In the genomic region with DNA sequence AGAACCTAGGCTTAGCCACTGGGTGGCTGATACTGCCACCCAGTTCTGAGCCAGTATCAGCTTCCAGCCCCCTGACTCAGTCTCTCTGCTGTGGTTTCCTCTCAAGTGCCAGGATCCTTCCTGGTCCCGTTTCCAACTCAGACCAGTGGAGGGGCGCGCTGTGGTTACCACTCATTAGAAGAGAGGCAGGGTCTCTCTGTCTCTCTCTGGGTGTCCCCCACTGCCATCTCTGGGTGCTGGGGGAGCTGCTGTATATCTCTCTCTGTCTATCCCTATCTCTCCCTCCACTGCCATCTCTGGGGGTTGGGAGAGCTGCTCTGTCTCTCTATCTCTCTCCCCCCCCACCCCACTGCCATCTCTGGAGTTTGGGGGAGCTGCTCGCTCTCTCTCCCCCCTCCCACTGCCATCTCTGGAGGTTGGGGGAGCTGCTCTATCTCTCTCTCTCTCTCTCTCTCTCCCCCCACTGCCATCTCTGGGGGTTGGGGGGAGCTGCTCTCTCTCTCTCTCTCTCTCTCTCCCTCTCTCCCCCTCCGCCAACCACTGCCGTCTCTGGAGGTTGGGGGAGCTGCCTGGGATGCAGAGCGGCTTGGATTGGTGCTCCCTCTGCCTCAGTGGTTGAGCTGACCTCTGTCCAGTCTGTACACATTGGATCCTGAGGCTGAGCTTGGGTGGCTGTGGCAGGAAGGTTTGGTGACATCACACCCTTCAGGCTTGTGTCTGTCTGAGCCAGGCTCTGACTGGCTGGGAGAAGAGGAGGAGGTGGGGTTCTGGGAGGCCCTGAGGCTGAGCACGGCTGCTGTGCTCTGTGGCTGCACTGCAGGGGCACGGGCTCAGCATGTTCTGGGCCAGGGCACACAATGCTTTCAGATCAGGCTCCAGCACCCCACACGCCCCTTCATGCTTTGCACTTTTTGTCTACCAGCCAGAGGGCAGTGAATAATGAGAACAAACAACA, we compare ENCODE assay signal across 8 cellular contexts.
DNase-seq lines count a peak whose midpoint lies in the region; ATAC-seq, FAIRE-seq and TF ChIP-seq lines count a peak whose summit lies in the region.

No MANE protein-coding gene starts in this region.

- DNase-seq in G401 (ENCODE audit: low spot score) (peak; percentile 86), SJCRH30 (peak; percentile 46 to 62), H1 (ENCODE audit: low read depth in 1 of 2, low spot score in 2 of 2) (no peak), occipital lobe (lab: John Stamatoyannopoulos, UW) (peak; percentile 92), urothelium cell line (ENCODE audit: low spot score) (no peak), SW 1271 (lab: John Stamatoyannopoulos, UW) (no peak), LoVo (ENCODE audit: low spot score) (no peak)

- H3K56ac ChIP-seq in H1 (replicated peaks; ENCODE audit: insufficient read length, low read depth, low read length): no peak overlapping the region

- no peak overlapping the region for H2BK120ac ChIP-seq in H1 (replicated peaks; ENCODE audit: low read depth, low read length)

- no peak overlapping the region for H4K5ac ChIP-seq in H1 (ENCODE audit: insufficient read length, low read depth, low read length)

- peak overlapping the region; percentile 95; the same call in 1 of the 2 replicates for H2BK15ac ChIP-seq in H1 (ENCODE audit: low read length)

- 0 out of 2 replicates have a peak overlapping the region, but pooled peaks have one; percentile 39 for H2BK12ac ChIP-seq in H1 (ENCODE audit: low read depth, low read length)

- H3K14ac ChIP-seq in H1 (ENCODE audit: insufficient read length): no peak overlapping the region

- CTCF ChIA-PET in H1 (lab: Charles Lee; ENCODE audit: partially characterized antibody): interaction anchor here (0.6 to 6.0 kb wide), 24 partner anchors 10 to 123 kb away, joined by 3 to 46 read pairs (median 5); no protein-coding TSS in a partner anchor

- no peak overlapping the region for H2BK20ac ChIP-seq in H1 (ENCODE audit: low read length)

- TF ChIP-seq CTCF in H1 (IDR thresholded peaks at IDR 0.05; ENCODE audit: control extremely low read depth in 1 of 3, insufficient read depth in 1 of 3, low read depth in 1 of 3, low read length in 3 of 3): no peak

- H2AK5ac ChIP-seq in H1 (ENCODE audit: low read depth, low read length): no peak overlapping the region

- ATAC-seq in HG03280 (IDR thresholded peaks at IDR 0.05; ENCODE audit: unreplicated experiment): no peak

- no peaks in the 10 kb centered on the region for H3K79me2 ChIP-seq in H1 (ENCODE audit: control insufficient read depth in 1 of 2, insufficient read depth in 2 of 2, low read length in 2 of 2)

- H3K23ac ChIP-seq in H1 (ENCODE audit: insufficient read length): no peak overlapping the region

- no peaks in the 10 kb centered on the region for H3K36me3 ChIP-seq in SJCRH30
- no peaks in the 10 kb centered on the region for H3K36me3 ChIP-seq in H1 (ENCODE audit: control insufficient read depth in 2 of 4, insufficient read depth in 4 of 4, low read length in 3 of 4)

- H3K18ac ChIP-seq in H1 (ENCODE audit: extremely low read depth, low read length): no peak overlapping the region

- TF ChIP-seq RAD21 in H1 (IDR thresholded peaks at IDR 0.05 in 1 of 2, conservative IDR thresholded peaks at IDR 0.05 in 1 of 2; ENCODE audit: low read depth in 2 of 2, low read length in 2 of 2): no peak

- POLR2A ChIA-PET in H1 (lab: Charles Lee; ENCODE audit: partially characterized antibody): interaction anchor here (0.6 kb wide), 1 partner anchor 473 kb away, joined by 3 read pairs; no protein-coding TSS in a partner anchor

- H3K27ac ChIP-seq in SJCRH30: no peak overlapping the region
- no peak overlapping the region; the same call in 1 of the 2 replicates for H3K27ac ChIP-seq in H1 (ENCODE audit: low read depth, low read length)

- H3K9me3 ChIP-seq in SJCRH30 (replicated peaks): no peaks in the 10 kb centered on the region
- no peaks in the 10 kb centered on the region for H3K9me3 ChIP-seq in H1 (ENCODE audit: insufficient read depth in 2 of 2, low read depth in 1 of 2, low read length in 1 of 2)

- FAIRE-seq in H1 (lab: Jason Lieb, UNC): no peak
- FAIRE-seq in urothelium cell line (lab: Jason Lieb, UNC): no peak

- no peaks in the 10 kb centered on the region for H3K4me1 ChIP-seq in SJCRH30
- H3K4me1 ChIP-seq in H1 (replicated peaks in 1 of 4; ENCODE audit: control insufficient read depth in 3 of 4, insufficient read depth in 4 of 4, low read length in 3 of 4): peaks cover 2 to 6% (median 5%) of the 10 kb centered on the region in 4 experiments; a peak in 6 of 7 replicates

- H3K23me2 ChIP-seq in H1 (ENCODE audit: low read depth, low read length): no peaks in the 10 kb centered on the region

- no peak overlapping the region for H4K8ac ChIP-seq in H1 (ENCODE audit: extremely low read depth, insufficient read depth, low read length)

- in situ Hi-C loops in G401 (cut with HindIII; ENCODE audit: low sequenced_read_pairs): no loop called here

- no peak overlapping the region for H3K4me3 ChIP-seq in SJCRH30
- no peak overlapping the region for H3K4me3 ChIP-seq in H1 (ENCODE audit: extremely low read depth in 1 of 4, insufficient read depth in 2 of 4, low read depth in 3 of 4, low read length in 4 of 4)

- H3K4me2 ChIP-seq in H1 (ENCODE audit: insufficient read depth in 1 of 2, low read depth in 2 of 2, low read length in 2 of 2): no peak overlapping the region

- no peak overlapping the region for H3K4ac ChIP-seq in H1 (replicated peaks; ENCODE audit: insufficient read length, low read depth, low read length)

- H2BK5ac ChIP-seq in H1 (ENCODE audit: low read depth, low read length): peak overlapping the region; percentile 49; the same call in 1 of the 2 replicates

- no peak for TF ChIP-seq EP300 in H1 (IDR thresholded peaks at IDR 0.05; ENCODE audit: borderline replicate concordance in 1 of 2, low read depth in 2 of 2, low read length in 2 of 2)

- no peak overlapping the region for H2AFZ ChIP-seq in H1 (ENCODE audit: low read length)

- no peak overlapping the region for H4K91ac ChIP-seq in H1 (replicated peaks; ENCODE audit: insufficient read length, low read length)

- H4K20me1 ChIP-seq in H1 (replicated peaks in 1 of 2; ENCODE audit: control insufficient read depth in 1 of 2, insufficient read depth in 2 of 2, low read length in 2 of 2): peaks cover 0 to 3% of the 10 kb centered on the region in 2 experiments

- 86% methylated on average over 6 of the region's 10 CpGs; no CpG with 5 or more reads in 1 of the 2 experiments for WGBS in H1 (ENCODE audit: extremely low coverage in 1 of 2, insufficient coverage in 1 of 2, insufficient read length in 1 of 2, insufficient replicate concordance in 2 of 2, low coverage in 1 of 2, low lambda C conversion rate in 2 of 2, missing lambda C conversion rate in 1 of 2), 2 experiments

- no peaks in the 10 kb centered on the region for H3K27me3 ChIP-seq in SJCRH30
- H3K27me3 ChIP-seq in H1 (replicated peaks in 1 of 4; ENCODE audit: control insufficient read depth in 3 of 4, extremely low read depth in 1 of 4, insufficient read depth in 3 of 4, low read length in 3 of 4): no peaks in the 10 kb centered on the region; a peak in 1 of 7 replicates

- no peak overlapping the region; a peak in 1 of 7 replicates for H3K9ac ChIP-seq in H1 (replicated peaks in 1 of 4; ENCODE audit: extremely low read depth in 1 of 4, low read depth in 3 of 4, low read length in 3 of 4)

- no peak for TF ChIP-seq POLR2A in H1 (IDR thresholded peaks at IDR 0.05; ENCODE audit: control extremely low read depth in 1 of 2, low read depth in 2 of 2, low read length in 2 of 2)

- H3K79me1 ChIP-seq in H1 (ENCODE audit: low read depth, low read length): no peaks in the 10 kb centered on the region

TF ChIP-seq in H1, 55 proteins besides CTCF, POLR2A, EP300 and RAD21 (continues in another document):
- TF ChIP-seq TAF7 (optimal IDR thresholded peaks at IDR 0.05; ENCODE audit: borderline replicate concordance, low read depth, low read length) (no peak), SRF (IDR thresholded peaks at IDR 0.05; ENCODE audit: low read depth, low read length) (no peak), JUND (IDR thresholded peaks at IDR 0.05; ENCODE audit: low read length) (no peak), SP1 (IDR thresholded peaks at IDR 0.05; ENCODE audit: low read depth, low read length) (no peak), CBX5 (IDR thresholded peaks at IDR 0.05; ENCODE audit: low read depth, low read length) (no peak), KDM5A (IDR thresholded peaks at IDR 0.05; ENCODE audit: low read length) (no peak), CEBPB (IDR thresholded peaks at IDR 0.05; ENCODE audit: low read depth, low read length) (no peak), GABPA (IDR thresholded peaks at IDR 0.05; ENCODE audit: borderline replicate concordance, insufficient read depth, low read length) (no peak), CHD2 (IDR thresholded peaks at IDR 0.05; ENCODE audit: low read length) (no peak)
- TF ChIP-seq, protein P1, sequence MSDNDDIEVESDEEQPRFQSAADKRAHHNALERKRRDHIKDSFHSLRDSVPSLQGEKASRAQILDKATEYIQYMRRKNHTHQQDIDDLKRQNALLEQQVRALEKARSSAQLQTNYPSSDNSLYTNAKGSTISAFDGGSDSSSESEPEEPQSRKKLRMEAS (IDR thresholded peaks at IDR 0.05): no peak

Comparison
In these comparisons a context has a peak if more than half of its experiments do, and no peak if none do; other contexts are left out.
1. DNase-seq: peak in G401 (single experiment), SJCRH30 (2 of 2) and occipital lobe (single experiment); none in H1 (0 of 2), urothelium cell line (single experiment), SW 1271 (0 of 2) and LoVo (single experiment).